ENCODE assay signal across 8 cellular contexts in genomic region chr6:163066200-163066599, GRCh38.
"Had no signal": no experiment of that assay in that cellular context is flagged by ENCODE, and none has a peak within 500 bp of the region (broad histone marks: within the 10 kb centered on the region; RNA-seq: fewer than 3 reads in every experiment).

No MANE protein-coding gene starts in this region.

- DNase-seq: GM23248, GOT3, H7, H9, HCEC 1CT, HFFc6 had no signal

- H3K4me1 ChIP-seq: HAP-1 had no signal

- H3K4me3 Mint-ChIP-seq: H9 had no signal

- ATAC-seq: HCT116 had no signal

- H3K27ac Mint-ChIP-seq: HFFc6 had no signal

- H3K9me3 Mint-ChIP-seq: H9, HFFc6 had no signal

- H3K4me3 ChIP-seq: GM23248, HAP-1 had no signal

- H3K36me3 ChIP-seq: HAP-1 had no signal

- H2AFZ ChIP-seq: GM23248 had no signal

- H3K27ac ChIP-seq: GM23248 had no signal
